In the genomic region with DNA sequence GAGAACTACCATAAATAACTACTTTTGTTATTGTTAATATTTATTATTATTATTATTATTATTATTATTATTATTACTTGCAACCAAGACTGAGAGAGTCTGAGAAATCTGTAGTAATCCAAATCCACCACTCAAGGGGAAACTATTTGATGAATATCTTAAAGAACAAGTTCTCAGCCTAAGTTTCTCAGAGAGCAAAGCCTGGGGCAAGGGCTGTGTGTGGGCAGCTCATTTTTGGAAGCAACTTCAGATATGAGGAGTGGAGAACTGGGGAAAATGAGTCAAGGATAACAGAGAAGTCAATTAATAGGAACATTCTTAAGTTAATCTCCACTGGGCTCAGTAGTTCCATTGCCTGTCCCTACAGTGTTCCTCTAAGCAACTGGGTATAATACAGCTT, we compare ENCODE assay signal across 7 cellular contexts. TPM values are rescaled to one million over a fixed set of nuclear protein-coding genes. Genes with fewer than 3 reads are reported as not detected.
"Had no signal": no experiment of that assay in that cellular context is flagged by ENCODE, and none has a peak within 500 bp of the region (broad histone marks: within the 10 kb centered on the region; RNA-seq: fewer than 3 reads in every experiment).

No MANE protein-coding gene starts in this region.

- ATAC-seq: GM12878 had no signal

- DNase-seq: GDM1, GF-D8 had no signal

- H3K4me3 ChIP-seq: GM12878 had no signal

- FAIRE-seq: G401.6, GM12878, GM12891, GM12892, GM18507 had no signal

RNA-seq across cellular contexts. Expression of gene KCNJ16, which starts 57.1 kb away (rescaled TPM):
- total RNA-seq: GM12878 had no signal
